ENCODE assay signal across 11 cellular contexts in genomic region chr2:43005211-43005974, GRCh38.
A peak's percentile ranks its signal among the peaks of the same experiment; 100 is the strongest.
DNase-seq lines count a peak whose midpoint lies in the region; TF ChIP-seq lines count a peak whose summit lies in the region.
"Had no signal": no experiment of that assay in that cellular context is flagged by ENCODE, and none has a peak within 500 bp of the region (broad histone marks: within the 10 kb centered on the region; RNA-seq: fewer than 3 reads in every experiment).

No MANE protein-coding gene starts in this region.

- CTCF ChIA-PET in RWPE1 (lab: Yijun Ruan, JAX) = interaction anchor here (0.6 to 0.7 kb wide), 3 partner anchors 17 to 108 kb away, joined by 3 read pairs; no protein-coding TSS in a partner anchor

- POLR2A ChIA-PET in RWPE1 (lab: Yijun Ruan, JAX; ENCODE audit: low non-redundant PET) = no interaction called here

- no peak for TF ChIP-seq CTCF in RWPE1 (conservative IDR thresholded peaks at IDR 0.05; ENCODE audit: low read depth)

- peak; percentile 83 for DNase-seq in Ammon's horn (ENCODE audit: low spot score)
- no peak for DNase-seq in RWPE1 (ENCODE audit: low spot score)
- DNase-seq in islet precursor cell = peak; percentile 39
- DNase-seq in nucleus accumbens (lab: John Stamatoyannopoulos, UW) = peak in 48 of 56 donors; percentile 17 to 81 (median 56)
- DNase-seq in amniotic stem cell (lab: John Stamatoyannopoulos, UW) = no peak
- DNase-seq in DMS53 (lab: John Stamatoyannopoulos, UW) = no peak
- no peak for DNase-seq in Kasumi-1 (lab: John Stamatoyannopoulos, UW)
- no peak for DNase-seq in NCI-H524 (lab: John Stamatoyannopoulos, UW)
- DNase-seq: activated CD4-positive, alpha-beta T cell treated with anti-CD3 and anti-CD28 coated beads for 48 hours; activated gamma-delta T cell; stimulated activated CD4-positive, alpha-beta T cell treated with anti-CD3 and anti-CD28 coated beads, Interleukin-12 subunit alpha, Interleukin-12 subunit beta, amount 100 ng/mL, for 4 hours had no signal

- H3K27ac ChIP-seq in RWPE1 = peak overlapping the region; percentile 6; the same call in 1 of the 2 replicates

Comparison
In these comparisons a context has a peak if more than half of its experiments do, and no peak if none do; other contexts are left out.
1. DNase-seq: peak in Ammon's horn (single experiment), islet precursor cell (single experiment) and nucleus accumbens (48 of 56); none in RWPE1 (single experiment), amniotic stem cell (single experiment), DMS53 (single experiment), Kasumi-1 (0 of 2) and NCI-H524 (0 of 2).